8 cellular contexts compared by ENCODE assay signal in the genomic region with DNA sequence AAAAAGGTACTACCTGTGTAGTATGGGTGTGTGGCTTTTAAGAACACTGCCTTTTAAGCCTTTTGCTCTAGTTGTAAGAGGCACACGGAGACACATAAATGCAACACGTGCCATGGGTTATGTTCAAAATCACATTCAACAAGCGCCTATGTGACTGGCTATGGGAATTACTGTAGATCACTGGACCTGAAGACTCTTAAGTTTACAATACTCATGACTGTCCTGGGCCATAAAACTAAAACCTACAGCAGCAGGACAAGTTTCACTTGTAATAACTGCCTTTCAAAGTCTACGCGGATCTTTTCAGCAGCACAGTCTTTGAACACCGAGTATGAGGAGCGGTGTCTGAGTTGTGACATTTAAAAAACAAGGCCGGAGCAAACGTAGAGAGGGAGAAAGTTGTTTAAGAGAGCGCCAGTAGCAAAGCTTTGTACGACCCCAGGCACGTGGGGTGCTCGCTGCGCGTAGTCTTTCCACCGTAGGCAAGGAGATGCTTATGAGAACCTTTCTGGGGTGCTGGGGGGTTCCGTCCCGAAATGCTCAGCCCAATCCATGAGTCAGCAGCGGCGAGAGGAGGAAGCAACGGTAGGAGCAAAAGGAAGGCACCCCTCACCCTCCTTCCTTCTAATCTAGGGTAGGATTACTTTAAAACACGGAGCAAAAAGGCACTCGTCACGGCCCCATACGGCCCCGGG. TPM values are rescaled to one million over a fixed set of nuclear protein-coding genes. Genes with fewer than 3 reads are reported as not detected.
DNase-seq lines count a peak whose midpoint lies in the region; ATAC-seq and TF ChIP-seq lines count a peak whose summit lies in the region.

No MANE protein-coding gene starts in this region.

- H3K27ac ChIP-seq in PC-9 (peak overlapping the region; percentile 76), smooth muscle cell (ENCODE audit: low read depth) (peak overlapping the region; percentile 79)

- H3K36me3 ChIP-seq in PC-9 (ENCODE audit: low read depth) = peaks cover 28% of the 10 kb centered on the region
- peaks cover 9% of the 10 kb centered on the region for H3K36me3 ChIP-seq in smooth muscle cell (ENCODE audit: low read depth)

- CTCF ChIA-PET in PC-9 (lab: Charles Lee) = interaction anchor here (0.6 kb wide), 1 partner anchor 9 kb away, joined by 9 read pairs; no protein-coding TSS in a partner anchor

- TF ChIP-seq CTCF in PC-9 (conservative IDR thresholded peaks at IDR 0.05) (no peak), smooth muscle cell (IDR thresholded peaks at IDR 0.05; ENCODE audit: borderline replicate concordance, insufficient read depth, poor library complexity, severe bottlenecking) (no peak)

- no peaks in the 10 kb centered on the region for H3K9me2 ChIP-seq in PC-9 (ENCODE audit: insufficient read depth)

- H4K20me1 ChIP-seq in PC-9 (ENCODE audit: insufficient read depth) (peaks cover 16% of the 10 kb centered on the region), smooth muscle cell (ENCODE audit: low read depth) (peaks cover 12% of the 10 kb centered on the region)

- no peaks in the 10 kb centered on the region for H3K9me3 ChIP-seq in PC-9 (ENCODE audit: insufficient read depth, low read depth)
- no peaks in the 10 kb centered on the region for H3K9me3 ChIP-seq in smooth muscle cell (replicated peaks; ENCODE audit: low read depth)

- H3K79me2 ChIP-seq in PC-9 (ENCODE audit: low read depth) = peaks cover 78% of the 10 kb centered on the region
- H3K79me2 ChIP-seq in smooth muscle cell (ENCODE audit: low read depth) = peaks cover 79% of the 10 kb centered on the region

- POLR2A ChIA-PET in PC-9 (lab: Charles Lee; ENCODE audit: unreplicated experiment) = no interaction called here

- H3K27me3 ChIP-seq in PC-9 (ENCODE audit: insufficient read depth, low read depth) = no peaks in the 10 kb centered on the region
- no peaks in the 10 kb centered on the region for H3K27me3 ChIP-seq in smooth muscle cell (ENCODE audit: low read depth)

- H3K4me1 ChIP-seq in PC-9 (replicated peaks; ENCODE audit: insufficient read depth) (peaks cover 30% of the 10 kb centered on the region), smooth muscle cell (ENCODE audit: low read depth) (peaks cover 27% of the 10 kb centered on the region)

- 2% methylated on average over 26 of the region's 26 CpGs for WGBS in smooth muscle cell (ENCODE audit: low lambda C conversion rate)

- peaks cover 45% of the 10 kb centered on the region for H3K36me3 Mint-ChIP-seq in activated naive CD8-positive, alpha-beta T cell treated with anti-CD3 and anti-CD28 coated beads, Interleukin-2, amount 50 U/mL, for 24 hours (ENCODE audit: low read depth)

- intact Hi-C loops in PC-9 (cut with micrococcal nuclease; ENCODE audit: unreplicated experiment) = loop anchor here (1.0 kb wide), 1 partner anchor 47 kb away; the partner anchor contains the start of gene PMPCB

- peak overlapping the region; percentile 97 for H2AFZ ChIP-seq in PC-9
- H2AFZ ChIP-seq in smooth muscle cell (ENCODE audit: low read depth) = peak overlapping the region; percentile 100

- ATAC-seq in HG02763 (IDR thresholded peaks at IDR 0.05; ENCODE audit: unreplicated experiment) = peak; percentile 12
- peak; percentile 20 for ATAC-seq in activated naive CD8-positive, alpha-beta T cell treated with anti-CD3 and anti-CD28 coated beads, Interleukin-2, amount 50 U/mL, for 24 hours

- H3K27ac Mint-ChIP-seq in activated naive CD8-positive, alpha-beta T cell treated with anti-CD3 and anti-CD28 coated beads, Interleukin-2, amount 50 U/mL, for 24 hours = peak overlapping the region; percentile 97

- no peaks in the 10 kb centered on the region for H3K9me3 Mint-ChIP-seq in activated naive CD8-positive, alpha-beta T cell treated with anti-CD3 and anti-CD28 coated beads, Interleukin-2, amount 50 U/mL, for 24 hours

- H3F3A ChIP-seq in PC-9 (ENCODE audit: insufficient read depth, low read depth) (peaks cover 4% of the 10 kb centered on the region), smooth muscle cell (ENCODE audit: low read depth) (no peaks in the 10 kb centered on the region)

- BruUV-seq in PC-9 (replicated peaks; lab: Mats Ljungman, UMichigan) = TSS peak; percentile 40

- H3K4me1 Mint-ChIP-seq in activated naive CD8-positive, alpha-beta T cell treated with anti-CD3 and anti-CD28 coated beads, Interleukin-2, amount 50 U/mL, for 24 hours = peaks cover 67% of the 10 kb centered on the region

- no peaks in the 10 kb centered on the region for H3K27me3 Mint-ChIP-seq in activated naive CD8-positive, alpha-beta T cell treated with anti-CD3 and anti-CD28 coated beads, Interleukin-2, amount 50 U/mL, for 24 hours

- peak overlapping the region; percentile 98 for H3K4me2 ChIP-seq in PC-9
- peak overlapping the region; percentile 92 for H3K4me2 ChIP-seq in smooth muscle cell

- H3K4me3 ChIP-seq in PC-9 (peak overlapping the region; percentile 95), iPS-11a (ENCODE audit: low read depth, low read length) (peak overlapping the region; percentile 84), smooth muscle cell (peak overlapping the region; percentile 93)

- peak overlapping the region; percentile 94 for H3K9ac ChIP-seq in smooth muscle cell (ENCODE audit: low read depth)

- peak overlapping the region; percentile 94 for H3K4me3 Mint-ChIP-seq in activated naive CD8-positive, alpha-beta T cell treated with anti-CD3 and anti-CD28 coated beads, Interleukin-2, amount 50 U/mL, for 24 hours

- peak; percentile 11 for DNase-seq in NOMO-1 treated with DMSO at 0.1 percent for 48 hours (lab: John Stamatoyannopoulos, UW; ENCODE audit: unreplicated experiment)
- DNase-seq in NOMO-1 treated with dmso at 0.1 percent for 144 hours (lab: John Stamatoyannopoulos, UW; ENCODE audit: unreplicated experiment) = no peak
- DNase-seq in PC-9 = peak; percentile 3 to 45
- peak; percentile 34 for DNase-seq in activated naive CD8-positive, alpha-beta T cell treated with anti-CD3 and anti-CD28 coated beads, Interleukin-2, amount 50 U/mL, for 24 hours
- peak; percentile 16 for DNase-seq in smooth muscle cell (lab: John Stamatoyannopoulos, UW; ENCODE audit: unreplicated experiment)
- no peak for DNase-seq in mesenteric fat pad (ENCODE audit: low spot score)

RNA-seq across cellular contexts. Expression of gene DNAJC2, which starts 0.7 kb away (rescaled TPM):
- total RNA-seq in PC-9 (2021) (37.8 and 42.2 TPM in 2 replicates), smooth muscle cell (21.2 and 34.0 TPM in 2 replicates), mesenteric fat pad (27.9 TPM)
- 31.1 and 33.6 TPM in 2 replicates for polyA plus RNA-seq in smooth muscle cell

RNA-seq across cellular contexts. Expression of gene PSMC2, which starts 3.5 kb away (rescaled TPM):
- total RNA-seq in PC-9 (2021) (138 and 196 TPM in 2 replicates), smooth muscle cell (129 and 155 TPM in 2 replicates), mesenteric fat pad (127 TPM)
- polyA plus RNA-seq in smooth muscle cell = 139 and 150 TPM in 2 replicates

RNA-seq across cellular contexts. Expression of gene PMPCB, which starts 46.7 kb away (rescaled TPM):
- total RNA-seq in PC-9 (2021) = 72.2 and 78.1 TPM in 2 replicates
- 53.2 and 60.2 TPM in 2 replicates for total RNA-seq in smooth muscle cell
- 42.9 and 46.1 TPM in 2 replicates for polyA plus RNA-seq in smooth muscle cell
- total RNA-seq in mesenteric fat pad = 43.8 TPM

Comparison
In these comparisons a context has a peak if more than half of its experiments do, and no peak if none do; other contexts are left out.
1. DNase-seq: peak in NOMO-1 treated with DMSO at 0.1 percent for 48 hours (single experiment), PC-9 (2 of 2), activated naive CD8-positive, alpha-beta T cell treated with anti-CD3 and anti-CD28 coated beads, Interleukin-2, amount 50 U/mL, for 24 hours (single experiment) and smooth muscle cell (single experiment); none in NOMO-1 treated with dmso at 0.1 percent for 144 hours (single experiment) and mesenteric fat pad (single experiment).
2. Peak in every context shown above with its lines, with median percentiles within 50 percentile points of each other: H3K4me3 ChIP-seq.